ENCODE assay signal across 8 cellular contexts in the genomic region with DNA sequence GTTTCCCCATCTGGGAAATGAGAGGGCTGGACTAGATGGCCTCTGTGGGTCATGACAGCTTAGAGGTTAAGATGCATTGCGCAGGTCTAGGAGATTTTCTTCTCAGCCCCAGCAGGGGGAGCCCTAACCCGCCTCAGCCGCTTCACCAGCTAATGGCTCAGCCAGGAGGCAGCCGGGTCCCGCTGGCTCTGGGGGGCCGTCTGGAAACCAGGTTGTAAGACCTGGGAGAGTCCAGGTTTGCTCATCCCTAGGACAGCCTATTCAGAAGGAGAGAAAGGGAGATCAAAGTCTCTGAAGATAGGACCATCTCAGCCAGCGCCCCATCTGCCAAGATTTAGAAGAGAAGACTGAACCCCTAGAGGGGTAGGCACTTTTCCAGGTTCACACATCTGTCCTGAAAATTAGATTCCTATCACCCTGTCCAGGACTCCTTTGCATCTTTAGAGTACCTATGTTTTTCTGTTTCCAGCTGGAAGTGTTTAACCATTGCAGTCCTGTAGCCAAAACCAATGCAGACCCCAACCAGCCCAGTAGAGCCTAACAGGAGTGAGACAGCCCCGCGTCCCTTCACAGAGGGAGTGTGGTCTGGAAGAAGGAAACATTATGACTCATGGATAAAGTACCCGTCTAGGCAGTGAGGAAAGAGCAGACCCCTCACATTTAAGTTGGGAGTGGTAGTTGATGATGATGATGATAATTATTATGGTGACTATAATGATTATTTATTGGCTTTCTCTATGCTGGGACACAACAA. TPM values are rescaled to one million over a fixed set of nuclear protein-coding genes. Genes with fewer than 3 reads are reported as not detected.
DNase-seq lines count a peak whose midpoint lies in the region; FAIRE-seq and TF ChIP-seq lines count a peak whose summit lies in the region.

No MANE protein-coding gene starts in this region.

- no peaks in the 10 kb centered on the region for H3K79me2 ChIP-seq in parathyroid adenoma

- TF ChIP-seq EP300 in transverse colon (IDR thresholded peaks at IDR 0.05; ENCODE audit: low read depth) = no peak

- in situ Hi-C loops in SK-MEL-5 (cut with HindIII; ENCODE audit: low pct_unique_long_range_greater_than_20kb, low sequenced_read_pairs) = no loop called here
- in situ Hi-C loops in transverse colon (cut with MboI; ENCODE audit: low pct_ligation_motif_present in 1 of 4, low pct_unique_long_range_greater_than_20kb in 1 of 4, low sequenced_read_pairs in 3 of 4) = loop anchor here in 3 of 4 donors (5.0 to 10.0 kb wide), 3 partner anchors 78 to 214 kb away; partner anchors contain the start of gene SLC36A1 (in 2 of the 3)

- no peaks in the 10 kb centered on the region for H3K27me3 ChIP-seq in parathyroid adenoma (ENCODE audit: control insufficient read depth, insufficient read depth, low read length)
- H3K27me3 ChIP-seq in transverse colon = no peaks in the 10 kb centered on the region

- H3K36me3 ChIP-seq in parathyroid adenoma (ENCODE audit: control insufficient read depth, insufficient read depth, low read length) (no peaks in the 10 kb centered on the region), transverse colon (no peaks in the 10 kb centered on the region)

- H3K4me3 ChIP-seq in parathyroid adenoma (ENCODE audit: low read depth, low read length) (no peak overlapping the region), transverse colon (no peak overlapping the region)

- peaks cover 7% of the 10 kb centered on the region for H3K4me1 ChIP-seq in parathyroid adenoma
- peaks cover 0 to 12% (median 5%) of the 10 kb centered on the region in 4 donors for H3K4me1 ChIP-seq in transverse colon

- intact Hi-C loops in transverse colon (cut with DNase I; ENCODE audit: low total_unique reads) = loop anchor here (2.0 kb wide), 1 partner anchor 82 kb away; no protein-coding TSS in a partner anchor

- 26% methylated on average over 10 of the region's 10 CpGs; no CpG with 5 or more reads in 1 of the 2 donors for WGBS in transverse colon (ENCODE audit: low coverage in 1 of 2), 2 donors

- H3K9ac ChIP-seq in parathyroid adenoma = no peak overlapping the region

- H2AFZ ChIP-seq in parathyroid adenoma = peak overlapping the region; percentile 70

- DNase-seq in GM03348 (ENCODE audit: low spot score) = peak; percentile 86
- peak; percentile 70 for DNase-seq in H54 (ENCODE audit: insufficient read length, low spot score)
- peak; percentile 70 for DNase-seq in M059J (ENCODE audit: low read depth)
- peak; percentile 81 for DNase-seq in SK-MEL-5 (ENCODE audit: low read depth, low spot score)
- DNase-seq in activated gamma-delta T cell treated with Interleukin-2 at 50 U/mL for 16 hours = peak; percentile 76
- peak; percentile 61 for DNase-seq in glomerular endothelial cell (ENCODE audit: extremely low read depth, low read depth, low spot score)
- DNase-seq in transverse colon = peak; percentile 85

- H3K27ac ChIP-seq in parathyroid adenoma (no peak overlapping the region), transverse colon (peak overlapping the region in 1 of 4 donors; percentile 14)

- TF ChIP-seq POLR2A in H54 (IDR thresholded peaks at IDR 0.05; ENCODE audit: low read depth, low read length) = no peak
- TF ChIP-seq POLR2A in transverse colon (IDR thresholded peaks at IDR 0.05) = no peak

- no peak for FAIRE-seq in H54 (lab: Jason Lieb, UNC)

- peak; percentile 96 for TF ChIP-seq CTCF in parathyroid adenoma (IDR thresholded peaks at IDR 0.05)
- TF ChIP-seq CTCF in transverse colon (IDR thresholded peaks at IDR 0.05) = peak; percentile 81 to 90 (median 87)

- no peaks in the 10 kb centered on the region for H3K9me3 ChIP-seq in parathyroid adenoma (ENCODE audit: control insufficient read depth, low read length)
- no peaks in the 10 kb centered on the region for H3K9me3 ChIP-seq in transverse colon

- no peak overlapping the region for H3K4me2 ChIP-seq in parathyroid adenoma (ENCODE audit: low read length)

RNA-seq across cellular contexts. Expression of gene SPARC, which starts 27.5 kb away (rescaled TPM):
- 2,332 and 4,342 TPM in 2 replicates for total RNA-seq in M059J (2014; rRNA removed; shearing (Covaris generic))
- total RNA-seq in SK-MEL-5 (2014; rRNA removed; shearing (Covaris generic)) = 1,245 and 1,275 TPM in 2 replicates
- 1,268 and 1,800 TPM in 2 replicates for polyA plus RNA-seq in SK-MEL-5 (2015; cell fraction: cytosol; rRNA removed)
- polyA plus RNA-seq in SK-MEL-5 (2015; cell fraction: nucleus; rRNA removed) = 255 and 292 TPM in 2 replicates
- total RNA-seq in glomerular endothelial cell = 2,016 and 3,575 TPM in 2 replicates
- total RNA-seq in transverse colon = 100 to 1,000 TPM in 1 of 4 donors, 10 to 100 TPM in 3; 47.9 to 267 (median 85.1) TPM
